In the genomic region with DNA sequence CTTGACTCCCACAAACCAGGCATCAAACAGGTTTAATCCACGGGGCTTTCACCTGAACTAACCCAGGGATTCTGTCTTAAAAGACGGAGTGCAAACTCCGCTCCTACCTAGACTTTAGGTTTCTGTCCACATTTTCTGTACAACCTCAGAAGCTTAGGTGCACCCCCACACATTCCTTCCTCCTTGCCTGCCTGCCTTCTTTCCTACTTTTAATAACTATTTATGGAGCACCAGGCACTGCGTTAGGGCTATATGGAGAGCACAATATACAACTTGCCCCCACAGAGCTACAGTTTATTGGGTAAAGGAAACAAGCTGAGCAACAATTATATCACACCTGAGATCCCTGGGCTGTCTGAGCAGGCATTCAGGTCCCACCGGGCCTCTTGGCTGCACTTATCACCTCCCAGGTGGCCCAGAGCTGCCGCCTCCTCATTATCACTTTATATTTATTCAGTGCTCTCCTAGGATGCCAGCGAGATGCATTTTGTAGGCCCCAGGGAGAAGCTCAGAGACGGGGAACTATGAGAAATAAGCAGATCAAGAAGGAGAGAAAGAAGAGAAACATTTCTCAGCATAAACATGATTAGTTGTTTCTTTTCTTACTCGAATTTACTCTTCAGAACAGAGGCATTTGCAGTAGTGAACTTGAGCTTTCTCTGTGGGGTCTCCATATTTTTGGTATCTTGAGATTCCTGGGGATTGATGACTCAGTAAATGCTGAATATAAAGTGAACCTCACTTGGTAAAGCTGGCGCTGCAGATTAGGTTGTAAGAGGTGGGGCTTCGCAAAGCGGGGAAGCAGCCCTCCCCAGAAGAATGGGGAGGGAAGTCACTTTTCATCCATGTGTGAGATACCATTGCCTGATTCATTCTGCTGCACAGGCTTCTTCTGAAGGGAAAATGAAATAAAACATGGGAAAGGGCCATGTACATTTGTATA, we compare ENCODE assay signal across 1 cellular context.
TF ChIP-seq lines count a peak whose summit lies in the region.

No MANE protein-coding gene starts in this region.

TF ChIP-seq in IMR-90, 13 proteins besides CTCF, POLR2A, EP300 and RAD21:
- TF ChIP-seq MAFK (IDR thresholded peaks at IDR 0.05; ENCODE audit: low read depth, low read length), result 0 out of 2 replicates have a peak, but pooled peaks have one; percentile 6
- TF ChIP-seq USF2 (IDR thresholded peaks at IDR 0.05; ENCODE audit: low read depth, low read length), result no peak
